Comparison of ENCODE assay signal across 1 cellular context in the genomic region with DNA sequence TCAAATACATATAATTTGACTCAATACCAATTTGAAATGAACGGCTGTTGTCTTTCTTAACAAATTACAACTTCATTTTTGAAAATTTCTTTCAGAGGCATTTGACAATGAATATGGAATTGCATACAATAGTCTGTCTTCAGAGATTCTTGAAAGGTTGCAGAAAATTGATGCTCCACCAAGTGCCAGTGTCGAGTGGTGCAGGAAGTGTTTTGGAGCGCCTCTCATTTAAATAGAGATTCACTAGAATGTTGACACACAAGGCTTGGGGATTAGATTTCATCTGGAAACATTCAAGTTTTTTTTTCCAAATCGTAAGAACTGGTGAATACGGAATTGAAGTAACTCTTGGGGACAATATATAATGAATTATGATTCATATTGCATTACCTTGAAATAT.
TF ChIP-seq lines count a peak whose summit lies in the region.

No MANE protein-coding gene starts in this region.

TF ChIP-seq in HepG2, 621 proteins besides CTCF, POLR2A, EP300 and RAD21 (continued from another document):
- TF ChIP-seq SP5 (CRISPR knock-in tag; IDR thresholded peaks at IDR 0.05; ENCODE audit: borderline replicate concordance, low read depth) (no peak), ZNF83 (CRISPR knock-in tag; IDR thresholded peaks at IDR 0.05; ENCODE audit: borderline replicate concordance) (no peak), HDAC6 (IDR thresholded peaks at IDR 0.05; ENCODE audit: low read depth, low read length) (no peak), BRF2 (CRISPR knock-in tag; IDR thresholded peaks at IDR 0.05) (no peak), ZNF225 (CRISPR knock-in tag; IDR thresholded peaks at IDR 0.05) (no peak), KDM5B (CRISPR knock-in tag; IDR thresholded peaks at IDR 0.05; ENCODE audit: borderline replicate concordance) (no peak), THYN1 (CRISPR knock-in tag; IDR thresholded peaks at IDR 0.05; ENCODE audit: borderline replicate concordance, low read depth) (no peak), MED13 (CRISPR knock-in tag; IDR thresholded peaks at IDR 0.05) (no peak), ELF4 (CRISPR knock-in tag; IDR thresholded peaks at IDR 0.05; ENCODE audit: borderline replicate concordance) (no peak), ZMYM4 (CRISPR knock-in tag; IDR thresholded peaks at IDR 0.05) (no peak), TFAP4 (IDR thresholded peaks at IDR 0.05; ENCODE audit: borderline replicate concordance, low read depth) (no peak), ZNF260 (CRISPR knock-in tag; IDR thresholded peaks at IDR 0.05; ENCODE audit: borderline replicate concordance, low read depth) (no peak)
